Comparison of ENCODE assay signal across 15 cellular contexts in genomic region chr4:94603170-94603747, GRCh38.
DNase-seq lines count a peak whose midpoint lies in the region; ATAC-seq, FAIRE-seq and TF ChIP-seq lines count a peak whose summit lies in the region.
"Had no signal": no experiment of that assay in that cellular context is flagged by ENCODE, and none has a peak within 500 bp of the region (broad histone marks: within the 10 kb centered on the region; RNA-seq: fewer than 3 reads in every experiment).

No MANE protein-coding gene starts in this region.

- H3K4me3 ChIP-seq in fibroblast of lung (replicated peaks in 1 of 4; ENCODE audit: control extremely low read depth in 1 of 4, insufficient read depth in 1 of 4, low read depth in 3 of 4, low read length in 4 of 4): no peak overlapping the region
- H3K4me3 ChIP-seq: PC-9 had no signal

- no peaks in the 10 kb centered on the region for H3K9me3 ChIP-seq in fibroblast of lung (ENCODE audit: control insufficient read depth, insufficient read depth, low read depth, low read length)

- TF ChIP-seq CTCF in fibroblast of lung (conservative IDR thresholded peaks at IDR 0.05 in 1 of 2, IDR thresholded peaks at IDR 0.05 in 1 of 2; ENCODE audit: low read depth in 1 of 2, low read length in 2 of 2): no peak
- no peak for TF ChIP-seq CTCF in omental fat pad (IDR thresholded peaks at IDR 0.05)
- TF ChIP-seq CTCF in GM10248 (IDR thresholded peaks at IDR 0.05; ENCODE audit: control extremely low read depth, extremely low read depth, low read depth, missing control alignments): no peak

- no peak overlapping the region for H3K27ac ChIP-seq in fibroblast of lung (ENCODE audit: insufficient read depth, low read length)
- H3K27ac ChIP-seq: HL-60, PC-9 had no signal

- H3K79me2 ChIP-seq in fibroblast of lung (ENCODE audit: control insufficient read depth, insufficient read depth, low read length): no peaks in the 10 kb centered on the region

- no peak for FAIRE-seq in RCC 7860 (lab: Jason Lieb, UNC)
- FAIRE-seq: GM19239 had no signal

- H2AFZ ChIP-seq in fibroblast of lung (ENCODE audit: low read length): no peak overlapping the region
- H2AFZ ChIP-seq: PC-9 had no signal

- DNase-seq in EH (ENCODE audit: low read depth) (peak; percentile 79), RKO (ENCODE audit: low spot score) (peak; percentile 25), fibroblast of lung (ENCODE audit: low read depth in 2 of 2) (peak; percentile 78 to 97), omental fat pad (ENCODE audit: low spot score) (no peak), amygdala (lab: John Stamatoyannopoulos, UW) (no peak), GM10248 (ENCODE audit: extremely low spot score) (no peak), RCC 7860 (ENCODE audit: low spot score) (no peak)
- DNase-seq: activated B cell treated with CpG ODN at 0.5 μM for 24 hours; CD8-positive, alpha-beta T cell; naive B cell; NCI-H187; PC-9 had no signal

- POLR2A ChIA-PET in GM10248 (lab: Yijun Ruan, JAX): no interaction called here

- CTCF ChIA-PET in GM10248 (lab: Yijun Ruan, JAX): interaction anchor here (1.2 to 1.8 kb wide), 2 partner anchors 174 to 196 kb away, joined by 3 to 4 read pairs; no protein-coding TSS in a partner anchor

- peaks cover 6% of the 10 kb centered on the region for H3K4me1 ChIP-seq in fibroblast of lung (ENCODE audit: control insufficient read depth, extremely low read depth, insufficient read depth, low read length)

- H4K20me1 ChIP-seq in fibroblast of lung (ENCODE audit: control insufficient read depth, extremely low read depth, insufficient read depth, low read length): no peaks in the 10 kb centered on the region

- peak overlapping the region; percentile 26 for H3K4me2 ChIP-seq in fibroblast of lung (ENCODE audit: extremely low read depth, insufficient read depth, low read length)
- H3K4me2 ChIP-seq: PC-9 had no signal

- no peaks in the 10 kb centered on the region for H3K36me3 ChIP-seq in fibroblast of lung (ENCODE audit: control insufficient read depth, insufficient read depth, low read length)

- H3K27me3 ChIP-seq in fibroblast of lung (ENCODE audit: control insufficient read depth, insufficient read depth, low read length): no peaks in the 10 kb centered on the region

- ATAC-seq in omental fat pad (ENCODE audit: low FRiP score) (peak; percentile 72), HG03045 (IDR thresholded peaks at IDR 0.05; ENCODE audit: unreplicated experiment) (no peak)
- ATAC-seq: CD8-positive, alpha-beta T cell had no signal

- no peak overlapping the region for H3K9ac ChIP-seq in fibroblast of lung (ENCODE audit: insufficient read depth, low read length)

Comparison
In these comparisons a context has a peak if more than half of its experiments do, and no peak if none do; other contexts are left out.
1. DNase-seq: peak in EH (single experiment), RKO (single experiment) and fibroblast of lung (2 of 2); none in omental fat pad (single experiment), amygdala (0 of 56), GM10248 (single experiment) and RCC 7860 (single experiment).